ENCODE assay signal across 10 cellular contexts in the genomic region with DNA sequence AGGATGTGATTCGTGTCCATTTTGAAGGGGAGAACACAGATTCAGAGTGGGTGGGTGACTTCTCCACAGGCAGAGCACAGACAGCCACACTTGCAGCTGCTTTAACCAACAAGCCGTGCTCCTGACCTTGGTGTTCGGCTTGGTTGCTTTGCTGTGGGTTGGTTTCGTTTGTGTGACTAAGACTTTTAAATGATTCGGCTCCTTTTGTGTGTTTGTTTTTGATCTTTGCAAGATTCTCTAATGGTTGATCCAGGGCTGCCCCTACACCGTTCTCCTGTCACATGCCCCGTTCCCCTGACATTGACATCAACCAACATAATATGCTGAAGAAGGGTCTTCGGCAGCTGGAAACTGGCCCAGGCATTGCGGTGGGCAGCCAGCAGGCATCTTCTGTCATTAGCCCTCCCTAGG.
DNase-seq lines count a peak whose midpoint lies in the region; ATAC-seq and TF ChIP-seq lines count a peak whose summit lies in the region.
"Had no signal": no experiment of that assay in that cellular context is flagged by ENCODE, and none has a peak within 500 bp of the region (broad histone marks: within the 10 kb centered on the region; RNA-seq: fewer than 3 reads in every experiment).

No MANE protein-coding gene starts in this region.

- no peaks in the 10 kb centered on the region for H4K20me1 ChIP-seq in hepatocyte (ENCODE audit: insufficient read depth, poor library complexity, severe bottlenecking)

- H3K27ac ChIP-seq in hepatocyte (no peak overlapping the region), upper lobe of left lung (no peak overlapping the region)
- H3K27ac ChIP-seq: dorsolateral prefrontal cortex had no signal

- no peaks in the 10 kb centered on the region for H3K9me3 Mint-ChIP-seq in Calu3 (ENCODE audit: low read depth, unreplicated experiment)
- H3K9me3 Mint-ChIP-seq: neural crest cell had no signal

- intact Hi-C loops in Calu3 (cut with micrococcal nuclease; ENCODE audit: unreplicated experiment) = no loop called here

- no TSS peak for BruUV-seq in Calu3 (replicated peaks; lab: Mats Ljungman, UMichigan)

- no peak for TF ChIP-seq CTCF in hepatocyte (IDR thresholded peaks at IDR 0.05; ENCODE audit: poor library complexity)
- TF ChIP-seq CTCF in Calu3 (IDR thresholded peaks at IDR 0.05; ENCODE audit: unreplicated experiment) = no peak
- TF ChIP-seq CTCF in upper lobe of left lung (IDR thresholded peaks at IDR 0.05) = no peak

- H3K4me3 ChIP-seq in hepatocyte (no peak overlapping the region), upper lobe of left lung (no peak overlapping the region)
- H3K4me3 ChIP-seq: dorsolateral prefrontal cortex had no signal

- H3K79me2 ChIP-seq in hepatocyte = no peaks in the 10 kb centered on the region

- CTCF ChIA-PET in Calu3 (lab: Charles Lee) = no interaction called here

- H3K9me2 ChIP-seq in hepatocyte (replicated peaks; ENCODE audit: insufficient read depth) = no peaks in the 10 kb centered on the region

- no peak for TF ChIP-seq EP300 in upper lobe of left lung (IDR thresholded peaks at IDR 0.05)

- 71% methylated on average over 9 of the region's 9 CpGs for WGBS in hepatocyte (ENCODE audit: low lambda C conversion rate, missing lambda C conversion rate)
- WGBS in upper lobe of left lung, 2 donors = 80 to 82% methylated on average over 9 of the region's 9 CpGs

- DNase-seq in Daoy (ENCODE audit: low read depth) (peak; percentile 51), HT1080 (ENCODE audit: low read depth) (peak; percentile 54), hepatocyte (ENCODE audit: low spot score) (no peak), NCI-H1092 (lab: John Stamatoyannopoulos, UW) (no peak), Calu3 (no peak), upper lobe of left lung (no peak)
- DNase-seq: dorsolateral prefrontal cortex had no signal

- no peak for TF ChIP-seq POLR2A in upper lobe of left lung (IDR thresholded peaks at IDR 0.05)

- H3K4me1 ChIP-seq in hepatocyte (ENCODE audit: insufficient read depth) (peaks cover 4% of the 10 kb centered on the region), upper lobe of left lung (peaks cover 12 to 25% (median 18%) of the 10 kb centered on the region in 4 donors)

- H3K27me3 ChIP-seq in hepatocyte (no peaks in the 10 kb centered on the region), upper lobe of left lung (no peaks in the 10 kb centered on the region)
- H3K27me3 ChIP-seq: dorsolateral prefrontal cortex had no signal

- H3K36me3 ChIP-seq in hepatocyte (replicated peaks; ENCODE audit: insufficient read depth, low read depth) (no peaks in the 10 kb centered on the region), upper lobe of left lung (no peaks in the 10 kb centered on the region)

- H3K4me2 ChIP-seq in hepatocyte = no peak overlapping the region

- H3K27ac Mint-ChIP-seq in Calu3 (ENCODE audit: unreplicated experiment) = no peak overlapping the region

- H3K9me3 ChIP-seq in hepatocyte (ENCODE audit: low read depth) = no peaks in the 10 kb centered on the region
- no peaks in the 10 kb centered on the region for H3K9me3 ChIP-seq in upper lobe of left lung

- peak overlapping the region; percentile 5 for H2AFZ ChIP-seq in hepatocyte

- H3K27me3 Mint-ChIP-seq in Calu3 (ENCODE audit: unreplicated experiment) = peaks cover 2% of the 10 kb centered on the region

- peaks cover 6% of the 10 kb centered on the region for H3K36me3 Mint-ChIP-seq in Calu3 (ENCODE audit: insufficient read depth, unreplicated experiment)

- H3K4me1 Mint-ChIP-seq in Calu3 (ENCODE audit: low read depth, unreplicated experiment) = peaks cover 18% of the 10 kb centered on the region

- no peak overlapping the region for H3K4me3 Mint-ChIP-seq in Calu3 (ENCODE audit: low read depth, unreplicated experiment)
- H3K4me3 Mint-ChIP-seq: neural crest cell had no signal

- ATAC-seq in GM21390 (IDR thresholded peaks at IDR 0.05; ENCODE audit: unreplicated experiment) (peak; percentile 51), upper lobe of left lung (ENCODE audit: low FRiP score in 2 of 2) (no peak), GM18502 (IDR thresholded peaks at IDR 0.05; ENCODE audit: poor library complexity, unreplicated experiment) (no peak)

Comparison
In these comparisons a context has a peak if more than half of its experiments do, and no peak if none do; other contexts are left out.
1. DNase-seq: peak in Daoy (single experiment) and HT1080 (single experiment); none in hepatocyte (single experiment), NCI-H1092 (single experiment), Calu3 (single experiment) and upper lobe of left lung (0 of 2).